Comparison of ENCODE assay signal across 16 cellular contexts in genomic region chr3:197956626-197956988, GRCh38. TPM values are rescaled to one million over a fixed set of nuclear protein-coding genes. Genes with fewer than 3 reads are reported as not detected.
DNase-seq lines count a peak whose midpoint lies in the region; ATAC-seq, FAIRE-seq and TF ChIP-seq lines count a peak whose summit lies in the region.
"Had no signal": no experiment of that assay in that cellular context is flagged by ENCODE, and none has a peak within 500 bp of the region (broad histone marks: within the 10 kb centered on the region; RNA-seq: fewer than 3 reads in every experiment).

No MANE protein-coding gene starts in this region.

- H4K20me1 ChIP-seq in BLaER1 treated with 17β-estradiol and CSF1 and Interleukin-3, amounts not matched to agents 10 nM and 100 nM = peaks cover 50 to 64% (median 58%) of the 10 kb centered on the region in 11 experiments
- H4K20me1 ChIP-seq in GM23248 (ENCODE audit: insufficient read depth) (peaks cover 14% of the 10 kb centered on the region; the same call in 1 of the 2 replicates), MM.1S (ENCODE audit: insufficient read depth, low read length) (peaks cover 12% of the 10 kb centered on the region; the same call in 1 of the 2 replicates)

- no peaks in the 10 kb centered on the region for H3K27me3 Mint-ChIP-seq in activated T-helper 17 cell treated with anti-CD3 and anti-CD28 coated beads, Interleukin-2, amount 50 U/mL, for 72 hours

- H3K4ac ChIP-seq in mesendoderm (ENCODE audit: low read depth, low read length) = no peak overlapping the region

- TF ChIP-seq CTCF in MM.1S (IDR thresholded peaks at IDR 0.05; ENCODE audit: low read length) = no peak

- H3K9me3 Mint-ChIP-seq in activated T-helper 17 cell treated with anti-CD3 and anti-CD28 coated beads, Interleukin-2, amount 50 U/mL, for 72 hours = no peaks in the 10 kb centered on the region
- H3K9me3 Mint-ChIP-seq: neural progenitor cell had no signal

- H3K9me3 ChIP-seq in BLaER1 treated with 17β-estradiol and CSF1 and Interleukin-3, amounts not matched to agents 10 nM and 100 nM (replicated peaks in 1 of 11) = no peaks in the 10 kb centered on the region
- H3K9me3 ChIP-seq in GM23248 (ENCODE audit: low read depth) (no peaks in the 10 kb centered on the region), MM.1S (replicated peaks; ENCODE audit: insufficient read depth, low read length) (no peaks in the 10 kb centered on the region)
- H3K9me3 ChIP-seq: MG63, sigmoid colon, testis had no signal

- no peaks in the 10 kb centered on the region for H3K27me3 ChIP-seq in BLaER1 treated with 17β-estradiol and CSF1 and Interleukin-3, amounts not matched to agents 10 nM and 100 nM
- H3K27me3 ChIP-seq in GM23248 (replicated peaks; ENCODE audit: insufficient read depth) (no peaks in the 10 kb centered on the region), mesendoderm (ENCODE audit: insufficient read depth, low read length, poor library complexity) (no peaks in the 10 kb centered on the region), MM.1S (replicated peaks; ENCODE audit: insufficient read depth, low read length) (no peaks in the 10 kb centered on the region)
- H3K27me3 ChIP-seq: MG63, sigmoid colon, testis had no signal

- peak overlapping the region; percentile 28 for H3K27ac Mint-ChIP-seq in activated T-helper 17 cell treated with anti-CD3 and anti-CD28 coated beads, Interleukin-2, amount 50 U/mL, for 72 hours
- H3K27ac Mint-ChIP-seq: neural progenitor cell had no signal

- H3K4me1 ChIP-seq in BLaER1 treated with 17β-estradiol and CSF1 and Interleukin-3, amounts not matched to agents 10 nM and 100 nM = peaks cover 47 to 93% (median 75%) of the 10 kb centered on the region in 10 experiments
- H3K4me1 ChIP-seq in GM23248 (ENCODE audit: insufficient read depth) (peaks cover 37% of the 10 kb centered on the region), mesendoderm (ENCODE audit: control insufficient read depth, low read depth, low read length) (peaks cover 4% of the 10 kb centered on the region), MM.1S (ENCODE audit: low read length) (peaks cover 19% of the 10 kb centered on the region)

- no peak overlapping the region for H4K5ac ChIP-seq in mesendoderm (ENCODE audit: low read length)

- H3K36me3 Mint-ChIP-seq in activated T-helper 17 cell treated with anti-CD3 and anti-CD28 coated beads, Interleukin-2, amount 50 U/mL, for 72 hours (ENCODE audit: low read depth) = peaks cover 81% of the 10 kb centered on the region

- H2BK120ac ChIP-seq in mesendoderm (ENCODE audit: low read depth, low read length) = no peak overlapping the region

- H3K4me2 ChIP-seq in BLaER1 treated with 17β-estradiol and CSF1 and Interleukin-3, amounts not matched to agents 10 nM and 100 nM = peak overlapping the region in 9 of 11 experiments; percentile 0 to 95 (median 27); a peak in 10 of 22 replicates
- H3K4me2 ChIP-seq in GM23248 (ENCODE audit: unreplicated experiment) (no peak overlapping the region), mesendoderm (ENCODE audit: low read length) (no peak overlapping the region), MM.1S (ENCODE audit: low read depth, low read length) (no peak overlapping the region)
- H3K4me2 ChIP-seq: neural progenitor cell had no signal

- no peak; the same call in 1 of the 2 replicates for TF ChIP-seq POLR2A in GM12892 (IDR thresholded peaks at IDR 0.05; ENCODE audit: low read depth, low read length)

- no peak overlapping the region for H3K4me3 Mint-ChIP-seq in activated T-helper 17 cell treated with anti-CD3 and anti-CD28 coated beads, Interleukin-2, amount 50 U/mL, for 72 hours
- H3K4me3 Mint-ChIP-seq: neural progenitor cell had no signal

- no peak overlapping the region for H3K23ac ChIP-seq in mesendoderm (ENCODE audit: low read length)

- H3K4me1 Mint-ChIP-seq in activated T-helper 17 cell treated with anti-CD3 and anti-CD28 coated beads, Interleukin-2, amount 50 U/mL, for 72 hours = peaks cover 51% of the 10 kb centered on the region

- H2AFZ ChIP-seq in GM23248 (no peak overlapping the region), MM.1S (ENCODE audit: low read length) (no peak overlapping the region)
- H2AFZ ChIP-seq: neural progenitor cell had no signal

- in situ Hi-C loops in GM23248 (cut with MboI) = no loop called here

- H2AK5ac ChIP-seq in mesendoderm (ENCODE audit: low read length) = no peak overlapping the region

- peaks cover 4% of the 10 kb centered on the region for H3K79me1 ChIP-seq in mesendoderm (ENCODE audit: low read length)

- peaks cover 54 to 62% (median 59%) of the 10 kb centered on the region in 11 experiments for H3K36me3 ChIP-seq in BLaER1 treated with 17β-estradiol and CSF1 and Interleukin-3, amounts not matched to agents 10 nM and 100 nM
- H3K36me3 ChIP-seq in GM23248 (ENCODE audit: low read depth) (peaks cover 54% of the 10 kb centered on the region), mesendoderm (ENCODE audit: control insufficient read depth, insufficient read depth, low read length) (peaks cover 13% of the 10 kb centered on the region), MM.1S (replicated peaks; ENCODE audit: insufficient read depth, low read length) (peaks cover 37% of the 10 kb centered on the region)

- H2BK5ac ChIP-seq in mesendoderm (ENCODE audit: low read length) = no peak overlapping the region

- H3K4me3 ChIP-seq in BLaER1 treated with 17β-estradiol and CSF1 and Interleukin-3, amounts not matched to agents 10 nM and 100 nM = no peak overlapping the region
- H3K4me3 ChIP-seq in GM23248 (no peak overlapping the region), mesendoderm (ENCODE audit: low read length) (no peak overlapping the region), MM.1S (ENCODE audit: low read length) (no peak overlapping the region)
- H3K4me3 ChIP-seq: MG63, neural progenitor cell, sigmoid colon, testis had no signal

- no peak overlapping the region for H3K56ac ChIP-seq in mesendoderm (ENCODE audit: low read length)

- H3K79me2 ChIP-seq in GM23248 (ENCODE audit: insufficient read depth) = peaks cover 38% of the 10 kb centered on the region
- H3K79me2 ChIP-seq in mesendoderm (ENCODE audit: control insufficient read depth, insufficient read depth, low read length) = peaks cover 15% of the 10 kb centered on the region
- peaks cover 34% of the 10 kb centered on the region for H3K79me2 ChIP-seq in MM.1S (ENCODE audit: low read length)

- no peak for FAIRE-seq in GM12892 (lab: Jason Lieb, UNC)
- FAIRE-seq: frontal cortex had no signal

- no peak overlapping the region; a peak in 1 of 22 replicates for H3K9ac ChIP-seq in BLaER1 treated with 17β-estradiol and CSF1 and Interleukin-3, amounts not matched to agents 10 nM and 100 nM
- H3K9ac ChIP-seq in GM23248 = no peak overlapping the region
- no peak overlapping the region for H3K9ac ChIP-seq in mesendoderm (ENCODE audit: low read length)
- H3K9ac ChIP-seq in MM.1S (ENCODE audit: low read length) = no peak overlapping the region
- H3K9ac ChIP-seq: neural progenitor cell had no signal

- H3K9me2 ChIP-seq in GM23248 (ENCODE audit: insufficient read depth) (no peaks in the 10 kb centered on the region), MM.1S (replicated peaks; ENCODE audit: insufficient read depth, low read length) (no peaks in the 10 kb centered on the region)

- no peak overlapping the region for H3K18ac ChIP-seq in mesendoderm (ENCODE audit: low read length)

- WGBS in GM23248 (ENCODE audit: low coverage in 1 of 2, low lambda C conversion rate in 2 of 2, missing lambda C conversion rate in 2 of 2), 2 experiments = 84 to 87% methylated on average over 2 of the region's 2 CpGs
- WGBS in mesendoderm (ENCODE audit: extremely low coverage, insufficient coverage, low lambda C conversion rate) = no CpG with 5 or more reads among the region's 2 CpGs

- DNase-seq in GM23248 = no peak
- peak; percentile 23 for DNase-seq in mesendoderm
- DNase-seq in UCSD-AML1 (lab: John Stamatoyannopoulos, UW; ENCODE audit: unreplicated experiment) = no peak
- DNase-seq in MM.1S = no peak
- DNase-seq in GM12892 (ENCODE audit: insufficient read length) = no peak
- no peak for DNase-seq in cerebellar cortex (ENCODE audit: low spot score)
- DNase-seq: activated CD8-positive, alpha-beta memory T cell treated with anti-CD3 and anti-CD28 coated beads for 24 hours; amniotic stem cell; PC-3; sigmoid colon; testis had no signal

- no peak for ATAC-seq in activated T-helper 17 cell treated with anti-CD3 and anti-CD28 coated beads, Interleukin-2, amount 50 U/mL, for 72 hours (replicated peaks)
- ATAC-seq: PC-3 had no signal

- no peak overlapping the region for H2BK15ac ChIP-seq in mesendoderm (replicated peaks; ENCODE audit: low read depth)

- peak overlapping the region in 3 of 11 experiments; percentile 13 to 22 (median 16); a peak in 2 of 22 replicates for H3K27ac ChIP-seq in BLaER1 treated with 17β-estradiol and CSF1 and Interleukin-3, amounts not matched to agents 10 nM and 100 nM
- H3K27ac ChIP-seq in GM23248 = peak overlapping the region; percentile 55
- no peak overlapping the region for H3K27ac ChIP-seq in mesendoderm (ENCODE audit: low read depth, low read length)
- no peak overlapping the region for H3K27ac ChIP-seq in MM.1S (ENCODE audit: low read length)
- H3K27ac ChIP-seq: testis had no signal

- H3F3A ChIP-seq in GM23248 (ENCODE audit: insufficient read depth) = peaks cover 87% of the 10 kb centered on the region
- H3F3A ChIP-seq in MM.1S (ENCODE audit: insufficient read depth, low read length) = peaks cover 72% of the 10 kb centered on the region

- H4K8ac ChIP-seq in mesendoderm (ENCODE audit: low read depth, low read length) = no peak overlapping the region

RNA-seq across cellular contexts. Expression of gene LMLN, which starts 3.4 kb away (rescaled TPM):
- total RNA-seq in GM23248 (2014; rRNA removed; shearing (Covaris generic)) = 3.1 and 3.4 TPM in 2 replicates
- 5.8 and 6.2 TPM in 2 replicates for polyA plus RNA-seq in GM23248 (2016; fragmentation: Nextera tagmentation; extraction: Ambion mirVana)
- total RNA-seq in activated T-helper 17 cell treated with anti-CD3 and anti-CD28 coated beads, Interleukin-2, amount 50 U/mL, for 72 hours = 1 to 10 TPM; 3.8 to 4.6 TPM
- 2.6 TPM for polyA plus RNA-seq in mesendoderm (2013, experiment 1 of 2)
- polyA plus RNA-seq in mesendoderm (2013, experiment 2 of 2) = 2.3 TPM
- 0.98 TPM for polyA plus RNA-seq in GM12892 (2012; ENCODE audit: missing spikeins)

RNA-seq across cellular contexts. Expression of gene RPL35A, which starts 6.6 kb away (rescaled TPM):
- total RNA-seq in GM23248 (2014; rRNA removed; shearing (Covaris generic)) = 405 and 468 TPM in 2 replicates
- 765 and 803 TPM in 2 replicates for polyA plus RNA-seq in GM23248 (2016; fragmentation: Nextera tagmentation; extraction: Ambion mirVana)
- total RNA-seq in activated T-helper 17 cell treated with anti-CD3 and anti-CD28 coated beads, Interleukin-2, amount 50 U/mL, for 72 hours = 1,000 to 10,000 TPM; 1,422 to 1,820 TPM
- 4,001 TPM for polyA plus RNA-seq in mesendoderm (2013, experiment 1 of 2)
- 3,998 TPM for polyA plus RNA-seq in mesendoderm (2013, experiment 2 of 2)
- 6,724 TPM for polyA plus RNA-seq in GM12892 (2012; ENCODE audit: missing spikeins)

Comparison
In these comparisons a context has a peak if more than half of its experiments do, and no peak if none do; other contexts are left out.
1. H3K4me2 ChIP-seq: peak in BLaER1 treated with 17β-estradiol and CSF1 and Interleukin-3, amounts not matched to agents 10 nM and 100 nM (9 of 11); none in GM23248 (single experiment), mesendoderm (single experiment) and MM.1S (single experiment).